Comparison of ENCODE assay signal across 10 cellular contexts in the genomic region with DNA sequence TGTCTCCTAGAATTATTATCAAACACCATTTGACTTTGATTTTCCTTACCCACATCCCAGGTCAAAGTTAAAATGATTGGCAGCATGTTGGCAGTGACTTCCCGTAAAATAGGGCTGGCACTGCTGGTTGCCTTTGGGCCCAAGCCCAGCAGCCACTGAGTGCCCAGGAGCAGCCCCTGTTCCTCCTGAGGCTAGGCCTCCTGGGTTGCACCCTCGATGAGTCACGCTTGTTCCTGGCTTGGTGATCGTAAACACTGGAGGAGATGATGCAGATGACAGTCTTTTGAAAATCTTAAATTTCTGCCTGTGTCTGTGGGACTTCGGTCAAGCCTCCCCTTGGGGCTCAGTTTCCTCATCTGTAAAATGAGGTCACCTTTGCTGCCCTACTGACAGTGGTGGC.
A peak's percentile ranks its signal among the peaks of the same experiment; 100 is the strongest.
DNase-seq lines count a peak whose midpoint lies in the region; ATAC-seq and TF ChIP-seq lines count a peak whose summit lies in the region.
"Had no signal": no experiment of that assay in that cellular context is flagged by ENCODE, and none has a peak within 500 bp of the region (broad histone marks: within the 10 kb centered on the region; RNA-seq: fewer than 3 reads in every experiment).

No MANE protein-coding gene starts in this region.

- TF ChIP-seq CTCF in neutrophil (IDR thresholded peaks at IDR 0.05) = no peak

- H3K36me3 ChIP-seq in neutrophil = no peaks in the 10 kb centered on the region

- peaks cover 79 to 89% of the 10 kb centered on the region in 2 experiments for H3K4me1 ChIP-seq in neutrophil (ENCODE audit: control insufficient read depth in 1 of 2, insufficient read depth in 1 of 2, low read depth in 1 of 2, low read length in 1 of 2)

- no peak overlapping the region for H3K4me3 ChIP-seq in neutrophil (ENCODE audit: low read depth in 1 of 2, low read length in 1 of 2)
- H3K4me3 ChIP-seq: dorsolateral prefrontal cortex had no signal

- ATAC-seq in HG02840 (IDR thresholded peaks at IDR 0.05; ENCODE audit: low FRiP score, unreplicated experiment) = no peak
- ATAC-seq in GM18511 (IDR thresholded peaks at IDR 0.05; ENCODE audit: unreplicated experiment) = no peak

- no peaks in the 10 kb centered on the region for H3K9me3 ChIP-seq in neutrophil

- peak overlapping the region; percentile 99 for H3K27ac ChIP-seq in neutrophil
- H3K27ac ChIP-seq: dorsolateral prefrontal cortex had no signal

- DNase-seq in EH (ENCODE audit: low read depth) (peak; percentile 47), LoVo (ENCODE audit: low spot score) (peak; percentile 54), amniotic stem cell (lab: John Stamatoyannopoulos, UW) (peak; percentile 28), D341Med (ENCODE audit: low spot score) (no peak)
- DNase-seq: H7; stimulated activated CD8-positive, alpha-beta memory T cell treated with anti-CD3 and anti-CD28 coated beads, Interleukin-4, amount 100 ng/mL, for 48 hours had no signal

- no peaks in the 10 kb centered on the region for H3K27me3 ChIP-seq in neutrophil
